In genomic region chr5:180208038-180208434, GRCh38 we compare ENCODE assay signal across 12 cellular contexts. TPM values are rescaled to one million over a fixed set of nuclear protein-coding genes. Genes with fewer than 3 reads are reported as not detected.
DNase-seq lines count a peak whose midpoint lies in the region; ATAC-seq and TF ChIP-seq lines count a peak whose summit lies in the region.
"Had no signal": no experiment of that assay in that cellular context is flagged by ENCODE, and none has a peak within 500 bp of the region (broad histone marks: within the 10 kb centered on the region; RNA-seq: fewer than 3 reads in every experiment).

No MANE protein-coding gene starts in this region.

- no peaks in the 10 kb centered on the region for H3K36me3 Mint-ChIP-seq in activated naive CD8-positive, alpha-beta T cell treated with anti-CD3 and anti-CD28 coated beads, Interleukin-2, amount 10 ng/mL, durations not matched to agents 7 days and 5 days
- no peaks in the 10 kb centered on the region for H3K36me3 Mint-ChIP-seq in mesothelial cell of epicardium
- no peaks in the 10 kb centered on the region for H3K36me3 Mint-ChIP-seq in type B pancreatic cell

- intact Hi-C loops in left ventricle myocardium inferior (cut with micrococcal nuclease), result no loop called here
- intact Hi-C loops in left cardiac atrium (cut with DNase I), result loop anchor here in 1 of 2 donors (5.0 kb wide), 1 partner anchor 76 kb away; no protein-coding TSS in a partner anchor
- intact Hi-C loops in uterus (cut with DNase I; ENCODE audit: low total_unique reads), result no loop called here

- peak overlapping the region; percentile 59 for H3K4me3 ChIP-seq in left ventricle myocardium inferior
- H3K4me3 ChIP-seq in uterus, result no peak overlapping the region

- H3K4me3 Mint-ChIP-seq in activated naive CD8-positive, alpha-beta T cell treated with anti-CD3 and anti-CD28 coated beads, Interleukin-2, amount 10 ng/mL, durations not matched to agents 7 days and 5 days, result peak overlapping the region; percentile 20
- H3K4me3 Mint-ChIP-seq in mesothelial cell of epicardium, result peak overlapping the region; percentile 62
- peak overlapping the region; percentile 81 for H3K4me3 Mint-ChIP-seq in type B pancreatic cell

- H3K36me3 ChIP-seq in left ventricle myocardium inferior, result no peaks in the 10 kb centered on the region
- H3K36me3 ChIP-seq in uterus, result no peaks in the 10 kb centered on the region
- H3K36me3 ChIP-seq: thoracic aorta had no signal

- H3K9me3 Mint-ChIP-seq in activated naive CD8-positive, alpha-beta T cell treated with anti-CD3 and anti-CD28 coated beads, Interleukin-2, amount 10 ng/mL, durations not matched to agents 7 days and 5 days, result no peaks in the 10 kb centered on the region
- H3K9me3 Mint-ChIP-seq in mesothelial cell of epicardium, result no peaks in the 10 kb centered on the region
- no peaks in the 10 kb centered on the region for H3K9me3 Mint-ChIP-seq in type B pancreatic cell

- H3K4me1 ChIP-seq in left ventricle myocardium inferior, result peaks cover 11% of the 10 kb centered on the region
- H3K4me1 ChIP-seq in uterus, result peaks cover 0 to 4% of the 10 kb centered on the region in 2 donors

- H3K27ac Mint-ChIP-seq in activated naive CD8-positive, alpha-beta T cell treated with anti-CD3 and anti-CD28 coated beads, Interleukin-2, amount 10 ng/mL, durations not matched to agents 7 days and 5 days, result no peak overlapping the region
- H3K27ac Mint-ChIP-seq in mesothelial cell of epicardium (no peak overlapping the region), type B pancreatic cell (no peak overlapping the region)

- POLR2A ChIA-PET in activated naive CD8-positive, alpha-beta T cell treated with anti-CD3 and anti-CD28 coated beads, Interleukin-2, amount 10 ng/mL, durations not matched to agents 7 days and 5 days (lab: Charles Lee), result no interaction called here

- H3K27ac ChIP-seq in left ventricle myocardium inferior (replicated peaks) (no peak overlapping the region), uterus (no peak overlapping the region)
- H3K27ac ChIP-seq: HL-60, thoracic aorta had no signal

- no peak for ATAC-seq in left cardiac atrium
- no peak for ATAC-seq in activated naive CD8-positive, alpha-beta T cell treated with anti-CD3 and anti-CD28 coated beads, Interleukin-2, amount 10 ng/mL, durations not matched to agents 7 days and 5 days (ENCODE audit: low read depth)
- no peak for ATAC-seq in GM19395 (IDR thresholded peaks at IDR 0.05; ENCODE audit: unreplicated experiment)

- peaks cover 94% of the 10 kb centered on the region for H3K27me3 ChIP-seq in left ventricle myocardium inferior (ENCODE audit: low read depth)
- peaks cover 0 to 7% of the 10 kb centered on the region in 2 donors for H3K27me3 ChIP-seq in uterus

- no peak for TF ChIP-seq POLR2A in uterus (IDR thresholded peaks at IDR 0.05)

- TF ChIP-seq CTCF in left ventricle myocardium inferior (IDR thresholded peaks at IDR 0.05; ENCODE audit: borderline replicate concordance) (no peak), mesothelial cell of epicardium (IDR thresholded peaks at IDR 0.05; ENCODE audit: unreplicated experiment) (no peak), type B pancreatic cell (conservative IDR thresholded peaks at IDR 0.05) (no peak), uterus (IDR thresholded peaks at IDR 0.05) (no peak)

- DNase-seq in left ventricle myocardium inferior (no peak), left cardiac atrium (no peak), mesothelial cell of epicardium (ENCODE audit: low spot score in 2 of 2, unreplicated experiment in 2 of 2) (no peak), type B pancreatic cell (ENCODE audit: extremely low spot score, unreplicated experiment) (no peak), uterus (no peak)
- no peak for DNase-seq in activated naive CD8-positive, alpha-beta T cell treated with anti-CD3 and anti-CD28 coated beads, Interleukin-2, amount 10 ng/mL, durations not matched to agents 7 days and 5 days
- DNase-seq in activated CD4-positive, CD25-positive, alpha-beta regulatory T cell treated with anti-CD3 and anti-CD28 coated beads, Interleukin-2, amount 50 U/mL, for 72 hours, result no peak
- DNase-seq: kidney glomerular epithelial cell, SHP77 treated with DMSO at 0.1 percent for 48 hours had no signal

- no peaks in the 10 kb centered on the region for H3K4me1 Mint-ChIP-seq in activated naive CD8-positive, alpha-beta T cell treated with anti-CD3 and anti-CD28 coated beads, Interleukin-2, amount 10 ng/mL, durations not matched to agents 7 days and 5 days
- H3K4me1 Mint-ChIP-seq in mesothelial cell of epicardium, result peaks cover 6% of the 10 kb centered on the region
- peaks cover 7% of the 10 kb centered on the region for H3K4me1 Mint-ChIP-seq in type B pancreatic cell (ENCODE audit: unreplicated experiment)

- no peaks in the 10 kb centered on the region for H3K9me3 ChIP-seq in left ventricle myocardium inferior (replicated peaks)
- no peaks in the 10 kb centered on the region for H3K9me3 ChIP-seq in uterus
- H3K9me3 ChIP-seq: thoracic aorta had no signal

- peaks cover 28% of the 10 kb centered on the region for H3K27me3 Mint-ChIP-seq in activated naive CD8-positive, alpha-beta T cell treated with anti-CD3 and anti-CD28 coated beads, Interleukin-2, amount 10 ng/mL, durations not matched to agents 7 days and 5 days
- H3K27me3 Mint-ChIP-seq in mesothelial cell of epicardium (ENCODE audit: low read depth) (peaks cover 34% of the 10 kb centered on the region), type B pancreatic cell (peaks cover 21% of the 10 kb centered on the region)

RNA-seq across cellular contexts. Expression of gene RASGEF1C, which starts 1.0 kb away (rescaled TPM):
- total RNA-seq in left ventricle myocardium inferior, result 0.27 TPM
- under 1 TPM; 0.65 TPM for total RNA-seq in left cardiac atrium
- total RNA-seq in activated naive CD8-positive, alpha-beta T cell treated with anti-CD3 and anti-CD28 coated beads, Interleukin-2, amount 10 ng/mL, durations not matched to agents 7 days and 5 days, result not detected
- 0.36 to 0.58 TPM (median 0.42 TPM) in 3 replicates for total RNA-seq in mesothelial cell of epicardium
- 0.36 and 0.77 TPM in 2 replicates for total RNA-seq in type B pancreatic cell (ENCODE audit: low replicate concordance)
- total RNA-seq in uterus, result 1 to 10 TPM in 1 of 4 donors, not detected in 3; 1.2 TPM
- total RNA-seq: thoracic aorta had no signal

Comparison
In these comparisons a context has a peak if more than half of its experiments do, and no peak if none do; other contexts are left out.
1. H3K4me3 Mint-ChIP-seq: peak in every context shown above with its lines; median percentile 81 in type B pancreatic cell; 62 in mesothelial cell of epicardium; 20 in activated naive CD8-positive, alpha-beta T cell treated with anti-CD3 and anti-CD28 coated beads, Interleukin-2, amount 10 ng/mL, durations not matched to agents 7 days and 5 days.